8 cellular contexts compared by ENCODE assay signal in genomic region chr20:33663161-33664084, GRCh38. TPM values are rescaled to one million over a fixed set of nuclear protein-coding genes. Genes with fewer than 3 reads are reported as not detected.
DNase-seq lines count a peak whose midpoint lies in the region; ATAC-seq and TF ChIP-seq lines count a peak whose summit lies in the region.

No MANE protein-coding gene starts in this region.

- peak; percentile 28 for ATAC-seq in GM18520 (IDR thresholded peaks at IDR 0.05; ENCODE audit: unreplicated experiment)
- ATAC-seq in HG03565 (IDR thresholded peaks at IDR 0.05; ENCODE audit: unreplicated experiment): peak; percentile 29
- ATAC-seq in effector memory CD8-positive, alpha-beta T cell (replicated peaks): peak; percentile 66

- no peaks in the 10 kb centered on the region for H3K27me3 Mint-ChIP-seq in effector memory CD8-positive, alpha-beta T cell

- H4K91ac ChIP-seq in mesenchymal stem cell (ENCODE audit: low read length): peak overlapping the region; percentile 73

- H3K4me1 Mint-ChIP-seq in effector memory CD8-positive, alpha-beta T cell (ENCODE audit: low read depth in 2 of 2): peaks cover 32% of the 10 kb centered on the region in 2 donors

- peaks cover 33% of the 10 kb centered on the region for H3K4me1 ChIP-seq in mesenchymal stem cell (ENCODE audit: control insufficient read depth, insufficient read depth, low read depth, low read length)

- H3K4me2 ChIP-seq in mesenchymal stem cell (ENCODE audit: low read length, poor library complexity, severe bottlenecking): peak overlapping the region; percentile 92

- H3K14ac ChIP-seq in mesenchymal stem cell (ENCODE audit: low read length in 2 of 2): peak overlapping the region; percentile 28 to 99

- no peaks in the 10 kb centered on the region for H3K9me3 Mint-ChIP-seq in effector memory CD8-positive, alpha-beta T cell

- peak overlapping the region; percentile 92 for H2BK15ac ChIP-seq in mesenchymal stem cell (ENCODE audit: low read depth, poor library complexity, severe bottlenecking)

- WGBS in mesenchymal stem cell: under 1% methylated on average over 73 of the region's 84 CpGs

- peak overlapping the region; percentile 57 for H2AK5ac ChIP-seq in mesenchymal stem cell (ENCODE audit: low read length, severe bottlenecking)

- H3K27ac ChIP-seq in 22Rv1 (peak overlapping the region; percentile 98), mesenchymal stem cell (ENCODE audit: low read length, poor library complexity, severe bottlenecking) (peak overlapping the region; percentile 84)

- peak overlapping the region; percentile 94 for H3K9ac ChIP-seq in mesenchymal stem cell (ENCODE audit: low read length)

- H3K36me3 Mint-ChIP-seq in effector memory CD8-positive, alpha-beta T cell (ENCODE audit: insufficient read depth): peaks cover 6% of the 10 kb centered on the region

- no peaks in the 10 kb centered on the region for H3K9me3 ChIP-seq in mesenchymal stem cell (ENCODE audit: control insufficient read depth, low read length)

- peaks cover 39% of the 10 kb centered on the region for H3K79me1 ChIP-seq in mesenchymal stem cell (replicated peaks; ENCODE audit: low read length, poor library complexity, severe bottlenecking)

- H3K36me3 ChIP-seq in mesenchymal stem cell (ENCODE audit: control insufficient read depth in 1 of 2, insufficient read depth in 2 of 2, low read depth in 1 of 2, low read length in 2 of 2): peaks cover 9 to 59% of the 10 kb centered on the region in 2 experiments

- H4K8ac ChIP-seq in mesenchymal stem cell (ENCODE audit: low read length): peak overlapping the region; percentile 96

- peak overlapping the region; percentile 78 to 88 for H3K4me3 ChIP-seq in mesenchymal stem cell (ENCODE audit: insufficient read depth in 1 of 2, low read depth in 1 of 2, low read length in 2 of 2)

- peak overlapping the region in 1 of 2 experiments; percentile 68 for H2BK12ac ChIP-seq in mesenchymal stem cell (ENCODE audit: low read length in 2 of 2)

- peak overlapping the region; percentile 71 to 98 for H3K4me3 Mint-ChIP-seq in effector memory CD8-positive, alpha-beta T cell

- peak overlapping the region in 1 of 2 experiments; percentile 92 for H3K23ac ChIP-seq in mesenchymal stem cell (ENCODE audit: low read length in 2 of 2)

- H3K27me3 ChIP-seq in mesenchymal stem cell (ENCODE audit: control insufficient read depth in 1 of 2, insufficient read depth in 1 of 2, low read length in 2 of 2): no peaks in the 10 kb centered on the region

- no peak for TF ChIP-seq CTCF in 22Rv1 (IDR thresholded peaks at IDR 0.05)

- H3K4ac ChIP-seq in mesenchymal stem cell (ENCODE audit: low read depth in 1 of 2, low read length in 2 of 2): peak overlapping the region; percentile 79 to 99

- H3K27ac Mint-ChIP-seq in effector memory CD8-positive, alpha-beta T cell: peak overlapping the region; percentile 85 to 91

- H2AFZ ChIP-seq in mesenchymal stem cell (ENCODE audit: low read depth, low read length): peak overlapping the region; percentile 90

- peak overlapping the region; percentile 81 to 99 for H3K18ac ChIP-seq in mesenchymal stem cell (ENCODE audit: low read depth in 1 of 2, low read length in 2 of 2)

- peak overlapping the region; percentile 96 for H2BK120ac ChIP-seq in mesenchymal stem cell (ENCODE audit: low read depth, low read length)

- H2BK5ac ChIP-seq in mesenchymal stem cell (ENCODE audit: low read depth, low read length, poor library complexity, severe bottlenecking): peak overlapping the region; percentile 8

- DNase-seq in NOMO-1 treated with dmso at 0.1 percent for 144 hours (lab: John Stamatoyannopoulos, UW; ENCODE audit: unreplicated experiment): peak; percentile 81
- peak; percentile 59 to 71 (median 70) for DNase-seq in activated CD8-positive, alpha-beta memory T cell treated with anti-CD3 and anti-CD28 coated beads for 48 hours (ENCODE audit: low read depth in 2 of 3, low spot score in 2 of 3)
- peak; percentile 75 to 82 (median 77) for DNase-seq in effector memory CD8-positive, alpha-beta T cell
- peak; percentile 73 for DNase-seq in mesenchymal stem cell
- DNase-seq in stimulated activated CD8-positive, alpha-beta memory T cell treated with anti-CD3 and anti-CD28 coated beads, Interleukin-12 subunit alpha, Interleukin-12 subunit beta, amount 100 ng/mL, for 4 hours (ENCODE audit: low read depth): peak; percentile 72

RNA-seq across cellular contexts. Expression of gene C20orf144, which starts 1.3 kb away (rescaled TPM):
- polyA plus RNA-seq in mesenchymal stem cell (2013, experiment 1 of 2): 0.11 TPM
- polyA plus RNA-seq in mesenchymal stem cell (2013, experiment 2 of 2): 0.04 TPM

RNA-seq across cellular contexts. Expression of gene ACTL10, which starts 3.3 kb away (rescaled TPM):
- polyA plus RNA-seq in mesenchymal stem cell (2013, experiment 1 of 2): not detected
- polyA plus RNA-seq in mesenchymal stem cell (2013, experiment 2 of 2): not detected

RNA-seq across cellular contexts. Expression of gene NECAB3, which starts 10.8 kb away (rescaled TPM):
- 13.7 TPM for polyA plus RNA-seq in mesenchymal stem cell (2013, experiment 1 of 2)
- 12.4 TPM for polyA plus RNA-seq in mesenchymal stem cell (2013, experiment 2 of 2)

RNA-seq across cellular contexts. Expression of gene E2F1, which starts 22.8 kb away (rescaled TPM):
- 2.2 TPM for polyA plus RNA-seq in mesenchymal stem cell (2013, experiment 1 of 2)
- polyA plus RNA-seq in mesenchymal stem cell (2013, experiment 2 of 2): 2.1 TPM

RNA-seq across cellular contexts. Expression of gene PXMP4, which starts 56.7 kb away (rescaled TPM):
- polyA plus RNA-seq in mesenchymal stem cell (2013, experiment 1 of 2): 3.2 TPM
- 2.7 TPM for polyA plus RNA-seq in mesenchymal stem cell (2013, experiment 2 of 2)

Comparison
In these comparisons a context has a peak if more than half of its experiments do, and no peak if none do; other contexts are left out.
1. Peak in every context shown above with its lines: DNase-seq, ATAC-seq, H3K4me3 ChIP-seq and H3K27ac ChIP-seq.